In genomic region chr14:48954446-48954845, GRCh38 we compare ENCODE assay signal across 29 cellular contexts.
"Had no signal": no experiment of that assay in that cellular context is flagged by ENCODE, and none has a peak within 500 bp of the region (broad histone marks: within the 10 kb centered on the region; RNA-seq: fewer than 3 reads in every experiment).

No MANE protein-coding gene starts in this region.

- DNase-seq: activated CD4-positive, alpha-beta memory T cell treated with anti-CD3 and anti-CD28 coated beads, Interleukin-2, amount 10 ng/mL, durations not matched to agents 7 days and 5 days; activated CD4-positive, alpha-beta T cell treated with anti-CD3 and anti-CD28 coated beads for 1 hour; activated CD4-positive, alpha-beta T cell treated with anti-CD3 and anti-CD28 coated beads for 36 hours; activated CD4-positive, alpha-beta T cell treated with anti-CD3 and anti-CD28 coated beads for 48 hours; activated CD4-positive, alpha-beta T cell treated with anti-CD3 and anti-CD28 coated beads, Interleukin-2, amount 50 U/mL, for 1 hour; activated CD4-positive, alpha-beta T cell treated with anti-CD3 and anti-CD28 coated beads, Interleukin-2, amount 50 U/mL, for 48 hours; activated CD4-positive, CD25-positive, alpha-beta regulatory T cell; activated CD8-positive, alpha-beta memory T cell treated with anti-CD3 and anti-CD28 coated beads for 24 hours; activated CD8-positive, alpha-beta memory T cell treated with anti-CD3 and anti-CD28 coated beads, Interleukin-2, amount 10 ng/mL, durations not matched to agents 7 days and 5 days; activated CD8-positive, alpha-beta memory T cell treated with anti-CD3 and anti-CD28 coated beads, Interleukin-2, amount 50 U/mL, for 48 hours; activated CD8-positive, alpha-beta T cell treated with anti-CD3 and anti-CD28 coated beads, Interleukin-2, amount 10 ng/mL, durations not matched to agents 7 days and 5 days; activated effector memory CD4-positive, alpha-beta T cell treated with Interleukin-2 at 50 U/mL for 16 hours; activated gamma-delta T cell; activated naive CD4-positive, alpha-beta T cell treated with anti-CD3 and anti-CD28 coated beads, Interleukin-2, amount 10 ng/mL, durations not matched to agents 7 days and 5 days; activated naive CD4-positive, alpha-beta T cell treated with Interleukin-2 at 50 U/mL for 16 hours; activated naive CD8-positive, alpha-beta T cell treated with anti-CD3 and anti-CD28 coated beads, Interleukin-2, amount 10 ng/mL, durations not matched to agents 7 days and 5 days; activated naive CD8-positive, alpha-beta T cell treated with anti-CD3 and anti-CD28 coated beads, Interleukin-2, amount 50 U/mL, for 24 hours; activated T-cell treated with anti-CD3 and anti-CD28 coated beads, Interleukin-2, amount 50 U/mL, for 24 hours; activated T-cell treated with anti-CD3 and anti-CD28 coated beads, Interleukin-2, amount 50 U/mL, for 48 hours; amygdala; anterior cingulate cortex; caudate nucleus; cerebellar nuclear complex; T-helper 1 cell; T-helper 2 cell; T-helper 9 cell; WERI-Rb-1 had no signal

- H3K4me1 ChIP-seq: ascending aorta had no signal

- H3K4me3 ChIP-seq: ascending aorta, cardiac muscle cell had no signal

- H3K27me3 ChIP-seq: ascending aorta, cardiac muscle cell had no signal

- H3K36me3 ChIP-seq: ascending aorta, cardiac muscle cell, WERI-Rb-1 had no signal

- H3K27ac ChIP-seq: ascending aorta, cardiac muscle cell, WERI-Rb-1 had no signal

- H3K9me3 ChIP-seq: ascending aorta had no signal
